ENCODE assay signal across 27 cellular contexts in genomic region chr14:21169587-21169986, GRCh38. TPM values are rescaled to one million over a fixed set of nuclear protein-coding genes. Genes with fewer than 3 reads are reported as not detected.
"Had no signal": no experiment of that assay in that cellular context is flagged by ENCODE, and none has a peak within 500 bp of the region (broad histone marks: within the 10 kb centered on the region; RNA-seq: fewer than 3 reads in every experiment).

No MANE protein-coding gene starts in this region.

- H3K4me1 Mint-ChIP-seq: activated CD8-positive, alpha-beta memory T cell treated with anti-CD3 and anti-CD28 coated beads, Interleukin-2, amount 10 ng/mL, durations not matched to agents 7 days and 5 days; activated naive CD4-positive, alpha-beta T cell treated with anti-CD3 and anti-CD28 coated beads, Interleukin-2, amount 50 U/mL, for 24 hours had no signal

- H3K36me3 ChIP-seq: breast epithelium, Peyer's patch, SJSA1 had no signal

- H3K9me3 Mint-ChIP-seq: activated naive CD4-positive, alpha-beta T cell treated with anti-CD3 and anti-CD28 coated beads, Interleukin-2, amount 50 U/mL, for 24 hours; activated T-helper 1 cell treated with anti-CD3 and anti-CD28 coated beads, Interleukin-12 subunit alpha, Interleukin-12 subunit beta, Interleukin-2, Interleukin-4 antibody, amounts not matched to agents 30 ng/mL and 10 ng/mL and 1 ng/mL, durations not matched to agents 14 hours and 24 hours and 36 hours had no signal

- H3K4me2 ChIP-seq: KMS-11 had no signal

- H3K27ac ChIP-seq: breast epithelium, KMS-11, Peyer's patch, RWPE1, SJSA1, VCaP had no signal

- H3K27me3 ChIP-seq: breast epithelium, Peyer's patch had no signal

- H3K4me3 ChIP-seq: breast epithelium, Peyer's patch, SJSA1 had no signal

- H3K4me1 ChIP-seq: breast epithelium, Peyer's patch, SJSA1 had no signal

- ATAC-seq: activated CD8-positive, alpha-beta memory T cell treated with anti-CD3 and anti-CD28 coated beads, Interleukin-2, amount 10 ng/mL, durations not matched to agents 7 days and 5 days had no signal

- H3K27ac Mint-ChIP-seq: activated CD8-positive, alpha-beta memory T cell treated with anti-CD3 and anti-CD28 coated beads, Interleukin-2, amount 10 ng/mL, durations not matched to agents 7 days and 5 days; activated naive CD4-positive, alpha-beta T cell treated with anti-CD3 and anti-CD28 coated beads, Interleukin-2, amount 50 U/mL, for 24 hours; activated T-cell treated with anti-CD3 and anti-CD28 coated beads, Interleukin-2, amount 50 U/mL, for 24 hours; activated T-helper 1 cell treated with anti-CD3 and anti-CD28 coated beads, Interleukin-12 subunit alpha, Interleukin-12 subunit beta, Interleukin-2, Interleukin-4 antibody, amounts not matched to agents 30 ng/mL and 10 ng/mL and 1 ng/mL, durations not matched to agents 14 hours and 24 hours and 36 hours had no signal

- H3K9ac ChIP-seq: KMS-11 had no signal

- H3K9me3 ChIP-seq: Peyer's patch, SJSA1 had no signal

- H3K36me3 Mint-ChIP-seq: activated CD8-positive, alpha-beta memory T cell treated with anti-CD3 and anti-CD28 coated beads, Interleukin-2, amount 10 ng/mL, durations not matched to agents 7 days and 5 days had no signal

- DNase-seq: activated CD4-positive, alpha-beta T cell treated with anti-CD3 and anti-CD28 coated beads for 4 hours; activated CD4-positive, alpha-beta T cell treated with anti-CD3 and anti-CD28 coated beads, Interleukin-2, amount 50 U/mL, for 48 hours; activated CD4-positive, CD25-positive, alpha-beta regulatory T cell; activated CD8-positive, alpha-beta memory T cell treated with anti-CD3 and anti-CD28 coated beads, Interleukin-2, amount 10 ng/mL, durations not matched to agents 7 days and 5 days; activated effector memory CD4-positive, alpha-beta T cell treated with Interleukin-2 at 50 U/mL for 16 hours; activated naive CD4-positive, alpha-beta T cell; activated T-cell treated with anti-CD3 and anti-CD28 coated beads, Interleukin-2, amount 50 U/mL, for 24 hours; aorta; caudate nucleus; NCI-H1092; NCI-H1417 treated with DMSO at 0.1 percent for 48 hours; NCI-H1694 treated with DMSO at 0.1 percent for 48 hours; NCI-H2029 treated with DMSO at 0.1 percent for 48 hours; NCI-H510A treated with DMSO at 0.1 percent for 48 hours; Peyer's patch; Right ventricle myocardium superior; T-helper 1 cell had no signal

- H3K4me3 Mint-ChIP-seq: activated CD8-positive, alpha-beta memory T cell treated with anti-CD3 and anti-CD28 coated beads, Interleukin-2, amount 10 ng/mL, durations not matched to agents 7 days and 5 days; activated naive CD4-positive, alpha-beta T cell treated with anti-CD3 and anti-CD28 coated beads, Interleukin-2, amount 50 U/mL, for 24 hours; activated T-cell treated with anti-CD3 and anti-CD28 coated beads, Interleukin-2, amount 50 U/mL, for 24 hours; activated T-helper 1 cell treated with anti-CD3 and anti-CD28 coated beads, Interleukin-12 subunit alpha, Interleukin-12 subunit beta, Interleukin-2, Interleukin-4 antibody, amounts not matched to agents 30 ng/mL and 10 ng/mL and 1 ng/mL, durations not matched to agents 14 hours and 24 hours and 36 hours had no signal

RNA-seq across cellular contexts. Expression of gene OR5AU1, which starts 13.7 kb away (rescaled TPM):
- total RNA-seq: activated CD8-positive, alpha-beta memory T cell treated with anti-CD3 and anti-CD28 coated beads, Interleukin-2, amount 10 ng/mL, durations not matched to agents 7 days and 5 days; activated T-helper 1 cell treated with anti-CD3 and anti-CD28 coated beads, Interleukin-12 subunit alpha, Interleukin-12 subunit beta, Interleukin-2, Interleukin-4 antibody, amounts not matched to agents 30 ng/mL and 10 ng/mL and 1 ng/mL, durations not matched to agents 14 hours and 24 hours and 36 hours; aorta; breast epithelium; cerebellum; MCF 10A; Peyer's patch; Right ventricle myocardium superior; SJSA1; T-helper 2 cell treated with Interferon-gamma antibody and Interleukin-4, amounts not matched to agents 100 ng/mL and 5 ng/mL, for 36 hours had no signal
